In the genomic region with DNA sequence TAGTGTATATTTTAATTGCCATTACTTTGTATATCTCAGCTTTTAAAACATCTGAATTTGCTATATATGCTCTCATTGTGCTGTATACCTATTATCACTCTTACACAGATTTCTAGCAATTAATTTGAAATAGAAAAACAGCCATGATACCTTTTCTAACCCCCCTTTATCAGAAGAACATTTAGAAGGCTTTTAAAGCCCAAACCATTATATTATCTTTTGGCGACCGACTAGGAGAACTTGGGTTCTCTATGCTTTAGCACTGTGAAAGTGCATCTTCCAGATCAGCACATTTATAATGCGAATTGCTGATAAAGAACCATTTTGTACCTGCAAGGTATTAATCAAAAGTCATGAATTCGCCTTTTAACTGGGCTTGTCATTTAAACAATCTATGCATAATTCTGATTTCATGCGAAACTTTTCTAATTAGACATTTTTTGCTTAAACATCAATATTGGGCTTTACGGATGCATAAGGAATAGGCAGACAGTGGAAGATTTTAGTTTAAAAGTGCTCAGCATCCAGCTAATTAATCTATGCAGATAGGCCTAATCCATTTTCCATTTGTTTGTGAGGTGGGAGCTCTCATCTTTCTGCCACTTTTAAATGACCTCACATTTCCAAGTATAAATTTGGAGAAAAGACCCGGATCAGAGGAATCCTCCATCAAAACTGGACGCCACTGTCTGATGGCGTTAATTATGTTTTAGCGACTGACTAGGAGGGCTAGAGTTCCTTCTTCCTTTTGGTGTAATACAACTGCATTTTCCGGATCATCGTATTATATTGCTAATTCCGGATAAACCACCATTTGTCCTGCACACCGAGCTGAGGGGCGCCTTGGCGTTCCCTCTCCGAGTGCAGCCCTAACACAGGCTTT, we compare ENCODE assay signal across 1 cellular context.
TF ChIP-seq lines count a peak whose summit lies in the region.

No MANE protein-coding gene starts in this region.

TF ChIP-seq in HepG2, 621 proteins besides CTCF, POLR2A, EP300 and RAD21:
- TF ChIP-seq ZNF33A (CRISPR knock-in tag; IDR thresholded peaks at IDR 0.05; ENCODE audit: borderline replicate concordance), result peak; percentile 86; the same call in 1 of the 2 replicates
- TF ChIP-seq, protein P1, sequence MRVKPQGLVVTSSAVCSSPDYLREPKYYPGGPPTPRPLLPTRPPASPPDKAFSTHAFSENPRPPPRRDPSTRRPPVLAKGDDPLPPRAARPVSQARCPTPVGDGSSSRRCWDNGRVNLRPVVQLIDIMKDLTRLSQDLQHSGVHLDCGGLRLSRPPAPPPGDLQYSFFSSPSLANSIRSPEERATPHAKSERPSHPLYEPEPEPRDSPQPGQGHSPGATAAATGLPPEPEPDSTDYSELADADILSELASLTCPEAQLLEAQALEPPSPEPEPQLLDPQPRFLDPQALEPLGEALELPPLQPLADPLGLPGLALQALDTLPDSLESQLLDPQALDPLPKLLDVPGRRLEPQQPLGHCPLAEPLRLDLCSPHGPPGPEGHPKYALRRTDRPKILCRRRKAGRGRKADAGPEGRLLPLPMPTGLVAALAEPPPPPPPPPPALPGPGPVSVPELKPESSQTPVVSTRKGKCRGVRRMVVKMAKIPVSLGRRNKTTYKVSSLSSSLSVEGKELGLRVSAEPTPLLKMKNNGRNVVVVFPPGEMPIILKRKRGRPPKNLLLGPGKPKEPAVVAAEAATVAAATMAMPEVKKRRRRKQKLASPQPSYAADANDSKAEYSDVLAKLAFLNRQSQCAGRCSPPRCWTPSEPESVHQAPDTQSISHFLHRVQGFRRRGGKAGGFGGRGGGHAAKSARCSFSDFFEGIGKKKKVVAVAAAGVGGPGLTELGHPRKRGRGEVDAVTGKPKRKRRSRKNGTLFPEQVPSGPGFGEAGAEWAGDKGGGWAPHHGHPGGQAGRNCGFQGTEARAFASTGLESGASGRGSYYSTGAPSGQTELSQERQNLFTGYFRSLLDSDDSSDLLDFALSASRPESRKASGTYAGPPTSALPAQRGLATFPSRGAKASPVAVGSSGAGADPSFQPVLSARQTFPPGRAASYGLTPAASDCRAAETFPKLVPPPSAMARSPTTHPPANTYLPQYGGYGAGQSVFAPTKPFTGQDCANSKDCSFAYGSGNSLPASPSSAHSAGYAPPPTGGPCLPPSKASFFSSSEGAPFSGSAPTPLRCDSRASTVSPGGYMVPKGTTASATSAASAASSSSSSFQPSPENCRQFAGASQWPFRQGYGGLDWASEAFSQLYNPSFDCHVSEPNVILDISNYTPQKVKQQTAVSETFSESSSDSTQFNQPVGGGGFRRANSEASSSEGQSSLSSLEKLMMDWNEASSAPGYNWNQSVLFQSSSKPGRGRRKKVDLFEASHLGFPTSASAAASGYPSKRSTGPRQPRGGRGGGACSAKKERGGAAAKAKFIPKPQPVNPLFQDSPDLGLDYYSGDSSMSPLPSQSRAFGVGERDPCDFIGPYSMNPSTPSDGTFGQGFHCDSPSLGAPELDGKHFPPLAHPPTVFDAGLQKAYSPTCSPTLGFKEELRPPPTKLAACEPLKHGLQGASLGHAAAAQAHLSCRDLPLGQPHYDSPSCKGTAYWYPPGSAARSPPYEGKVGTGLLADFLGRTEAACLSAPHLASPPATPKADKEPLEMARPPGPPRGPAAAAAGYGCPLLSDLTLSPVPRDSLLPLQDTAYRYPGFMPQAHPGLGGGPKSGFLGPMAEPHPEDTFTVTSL (CRISPR knock-in tag; IDR thresholded peaks at IDR 0.05; ENCODE audit: borderline replicate concordance), result peak; percentile 36; the same call in 1 of the 2 replicates
- TF ChIP-seq REL (CRISPR knock-in tag; conservative IDR thresholded peaks at IDR 0.05), result 0 out of 2 replicates have a peak, but pooled peaks have one; percentile 8
- TF ChIP-seq, protein P2, sequence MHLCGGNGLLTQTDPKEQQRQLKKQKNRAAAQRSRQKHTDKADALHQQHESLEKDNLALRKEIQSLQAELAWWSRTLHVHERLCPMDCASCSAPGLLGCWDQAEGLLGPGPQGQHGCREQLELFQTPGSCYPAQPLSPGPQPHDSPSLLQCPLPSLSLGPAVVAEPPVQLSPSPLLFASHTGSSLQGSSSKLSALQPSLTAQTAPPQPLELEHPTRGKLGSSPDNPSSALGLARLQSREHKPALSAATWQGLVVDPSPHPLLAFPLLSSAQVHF (CRISPR knock-in tag; IDR thresholded peaks at IDR 0.05), result 0 out of 2 replicates have a peak, but pooled peaks have one; percentile 41
- TF ChIP-seq, protein P3, sequence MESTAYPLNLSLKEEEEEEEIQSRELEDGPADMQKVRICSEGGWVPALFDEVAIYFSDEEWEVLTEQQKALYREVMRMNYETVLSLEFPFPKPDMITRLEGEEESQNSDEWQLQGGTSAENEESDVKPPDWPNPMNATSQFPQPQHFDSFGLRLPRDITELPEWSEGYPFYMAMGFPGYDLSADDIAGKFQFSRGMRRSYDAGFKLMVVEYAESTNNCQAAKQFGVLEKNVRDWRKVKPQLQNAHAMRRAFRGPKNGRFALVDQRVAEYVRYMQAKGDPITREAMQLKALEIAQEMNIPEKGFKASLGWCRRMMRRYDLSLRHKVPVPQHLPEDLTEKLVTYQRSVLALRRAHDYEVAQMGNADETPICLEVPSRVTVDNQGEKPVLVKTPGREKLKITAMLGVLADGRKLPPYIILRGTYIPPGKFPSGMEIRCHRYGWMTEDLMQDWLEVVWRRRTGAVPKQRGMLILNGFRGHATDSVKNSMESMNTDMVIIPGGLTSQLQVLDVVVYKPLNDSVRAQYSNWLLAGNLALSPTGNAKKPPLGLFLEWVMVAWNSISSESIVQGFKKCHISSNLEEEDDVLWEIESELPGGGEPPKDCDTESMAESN (CRISPR knock-in tag; conservative IDR thresholded peaks at IDR 0.05), result 0 out of 2 replicates have a peak, but pooled peaks have one; percentile 10
- 0 out of 2 replicates have a peak, but pooled peaks have one; percentile 11 for TF ChIP-seq KLF9 (CRISPR knock-in tag; IDR thresholded peaks at IDR 0.05; ENCODE audit: low read depth)
- TF ChIP-seq PAF1 (CRISPR knock-in tag; IDR thresholded peaks at IDR 0.05), result no peak
- TF ChIP-seq ZSCAN30 (CRISPR knock-in tag; IDR thresholded peaks at IDR 0.05), result peak; percentile 54; the same call in 1 of the 2 replicates
- TF ChIP-seq ZNF605 (CRISPR knock-in tag; IDR thresholded peaks at IDR 0.05), result peak; percentile 91; the same call in 1 of the 2 replicates
- no peak for TF ChIP-seq CREB1 (IDR thresholded peaks at IDR 0.05)
- peak; percentile 16; the same call in 1 of the 2 replicates for TF ChIP-seq CREB1 (CRISPR knock-in tag; IDR thresholded peaks at IDR 0.05)
- TF ChIP-seq BRCA1 (CRISPR knock-in tag; IDR thresholded peaks at IDR 0.05), result 0 out of 2 replicates have a peak, but pooled peaks have one; percentile 4
- peak; percentile 77 for TF ChIP-seq ZNF335 (CRISPR knock-in tag; IDR thresholded peaks at IDR 0.05)
- TF ChIP-seq, protein P4, sequence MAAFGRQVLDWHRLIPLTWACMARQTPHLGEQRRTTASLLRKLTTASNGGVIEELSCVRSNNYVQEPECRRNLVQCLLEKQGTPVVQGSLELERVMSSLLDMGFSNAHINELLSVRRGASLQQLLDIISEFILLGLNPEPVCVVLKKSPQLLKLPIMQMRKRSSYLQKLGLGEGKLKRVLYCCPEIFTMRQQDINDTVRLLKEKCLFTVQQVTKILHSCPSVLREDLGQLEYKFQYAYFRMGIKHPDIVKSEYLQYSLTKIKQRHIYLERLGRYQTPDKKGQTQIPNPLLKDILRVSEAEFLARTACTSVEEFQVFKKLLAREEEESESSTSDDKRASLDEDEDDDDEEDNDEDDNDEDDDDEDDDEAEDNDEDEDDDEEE (CRISPR knock-in tag; IDR thresholded peaks at IDR 0.05), result no peak
- TF ChIP-seq ZSCAN22 (CRISPR knock-in tag; IDR thresholded peaks at IDR 0.05), result no peak
- 0 out of 2 replicates have a peak, but pooled peaks have one; percentile 17 for TF ChIP-seq ELF3 (CRISPR knock-in tag; IDR thresholded peaks at IDR 0.05)
- TF ChIP-seq MAFK (conservative IDR thresholded peaks at IDR 0.05 in 1 of 2, IDR thresholded peaks at IDR 0.05 in 1 of 2; ENCODE audit: low read length in 2 of 2), result peak; percentile 58 to 60; a peak in 3 of 4 replicates
- TF ChIP-seq TBL1XR1 (IDR thresholded peaks at IDR 0.05; ENCODE audit: borderline replicate concordance, low read length, partially characterized antibody), result peak; percentile 22
- 0 out of 2 replicates have a peak, but pooled peaks have one; percentile 16 for TF ChIP-seq ZNF713 (CRISPR knock-in tag; IDR thresholded peaks at IDR 0.05)
- TF ChIP-seq TBP (CRISPR knock-in tag; IDR thresholded peaks at IDR 0.05), result no peak
- peak; percentile 3; the same call in 1 of the 2 replicates for TF ChIP-seq ZNF792 (CRISPR knock-in tag; IDR thresholded peaks at IDR 0.05)
- TF ChIP-seq CC2D1A (CRISPR knock-in tag; IDR thresholded peaks at IDR 0.05), result 0 out of 2 replicates have a peak, but pooled peaks have one; percentile 25
- TF ChIP-seq, protein P5, sequence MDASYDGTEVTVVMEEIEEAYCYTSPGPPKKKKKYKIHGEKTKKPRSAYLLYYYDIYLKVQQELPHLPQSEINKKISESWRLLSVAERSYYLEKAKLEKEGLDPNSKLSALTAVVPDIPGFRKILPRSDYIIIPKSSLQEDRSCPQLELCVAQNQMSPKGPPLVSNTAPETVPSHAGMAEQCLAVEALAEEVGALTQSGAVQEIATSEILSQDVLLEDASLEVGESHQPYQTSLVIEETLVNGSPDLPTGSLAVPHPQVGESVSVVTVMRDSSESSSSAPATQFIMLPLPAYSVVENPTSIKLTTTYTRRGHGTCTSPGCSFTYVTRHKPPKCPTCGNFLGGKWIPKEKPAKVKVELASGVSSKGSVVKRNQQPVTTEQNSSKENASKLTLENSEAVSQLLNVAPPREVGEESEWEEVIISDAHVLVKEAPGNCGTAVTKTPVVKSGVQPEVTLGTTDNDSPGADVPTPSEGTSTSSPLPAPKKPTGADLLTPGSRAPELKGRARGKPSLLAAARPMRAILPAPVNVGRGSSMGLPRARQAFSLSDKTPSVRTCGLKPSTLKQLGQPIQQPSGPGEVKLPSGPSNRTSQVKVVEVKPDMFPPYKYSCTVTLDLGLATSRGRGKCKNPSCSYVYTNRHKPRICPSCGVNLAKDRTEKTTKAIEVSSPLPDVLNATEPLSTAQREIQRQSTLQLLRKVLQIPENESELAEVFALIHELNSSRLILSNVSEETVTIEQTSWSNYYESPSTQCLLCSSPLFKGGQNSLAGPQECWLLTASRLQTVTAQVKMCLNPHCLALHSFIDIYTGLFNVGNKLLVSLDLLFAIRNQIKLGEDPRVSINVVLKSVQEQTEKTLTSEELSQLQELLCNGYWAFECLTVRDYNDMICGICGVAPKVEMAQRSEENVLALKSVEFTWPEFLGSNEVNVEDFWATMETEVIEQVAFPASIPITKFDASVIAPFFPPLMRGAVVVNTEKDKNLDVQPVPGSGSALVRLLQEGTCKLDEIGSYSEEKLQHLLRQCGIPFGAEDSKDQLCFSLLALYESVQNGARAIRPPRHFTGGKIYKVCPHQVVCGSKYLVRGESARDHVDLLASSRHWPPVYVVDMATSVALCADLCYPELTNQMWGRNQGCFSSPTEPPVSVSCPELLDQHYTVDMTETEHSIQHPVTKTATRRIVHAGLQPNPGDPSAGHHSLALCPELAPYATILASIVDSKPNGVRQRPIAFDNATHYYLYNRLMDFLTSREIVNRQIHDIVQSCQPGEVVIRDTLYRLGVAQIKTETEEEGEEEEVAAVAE (CRISPR knock-in tag; IDR thresholded peaks at IDR 0.05; ENCODE audit: borderline replicate concordance), result peak; percentile 7; the same call in 1 of the 2 replicates
- TF ChIP-seq, protein P6, sequence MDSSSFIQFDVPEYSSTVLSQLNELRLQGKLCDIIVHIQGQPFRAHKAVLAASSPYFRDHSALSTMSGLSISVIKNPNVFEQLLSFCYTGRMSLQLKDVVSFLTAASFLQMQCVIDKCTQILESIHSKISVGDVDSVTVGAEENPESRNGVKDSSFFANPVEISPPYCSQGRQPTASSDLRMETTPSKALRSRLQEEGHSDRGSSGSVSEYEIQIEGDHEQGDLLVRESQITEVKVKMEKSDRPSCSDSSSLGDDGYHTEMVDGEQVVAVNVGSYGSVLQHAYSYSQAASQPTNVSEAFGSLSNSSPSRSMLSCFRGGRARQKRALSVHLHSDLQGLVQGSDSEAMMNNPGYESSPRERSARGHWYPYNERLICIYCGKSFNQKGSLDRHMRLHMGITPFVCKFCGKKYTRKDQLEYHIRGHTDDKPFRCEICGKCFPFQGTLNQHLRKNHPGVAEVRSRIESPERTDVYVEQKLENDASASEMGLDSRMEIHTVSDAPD (CRISPR knock-in tag; IDR thresholded peaks at IDR 0.05), result peak; percentile 48; the same call in 1 of the 2 replicates
- TF ChIP-seq, protein P7, sequence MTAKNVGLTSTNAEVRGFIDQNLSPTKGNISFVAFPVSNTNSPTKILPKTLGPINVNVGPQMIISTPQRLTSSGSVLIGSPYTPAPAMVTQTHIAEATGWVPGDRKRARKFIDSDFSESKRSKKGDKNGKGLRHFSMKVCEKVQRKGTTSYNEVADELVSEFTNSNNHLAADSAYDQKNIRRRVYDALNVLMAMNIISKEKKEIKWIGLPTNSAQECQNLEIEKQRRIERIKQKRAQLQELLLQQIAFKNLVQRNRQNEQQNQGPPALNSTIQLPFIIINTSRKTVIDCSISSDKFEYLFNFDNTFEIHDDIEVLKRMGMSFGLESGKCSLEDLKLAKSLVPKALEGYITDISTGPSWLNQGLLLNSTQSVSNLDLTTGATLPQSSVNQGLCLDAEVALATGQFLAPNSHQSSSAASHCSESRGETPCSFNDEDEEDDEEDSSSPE (CRISPR knock-in tag; IDR thresholded peaks at IDR 0.05), result no peak
- 0 out of 2 replicates have a peak, but pooled peaks have one; percentile 59 for TF ChIP-seq GTF3A (CRISPR knock-in tag; conservative IDR thresholded peaks at IDR 0.05)
- TF ChIP-seq AGO1 (IDR thresholded peaks at IDR 0.05; ENCODE audit: low read depth, low read length, poor library complexity, severe bottlenecking), result no peak
- no peak for TF ChIP-seq ZNF724P (CRISPR knock-in tag; IDR thresholded peaks at IDR 0.05; ENCODE audit: borderline replicate concordance)
- TF ChIP-seq, protein P8, sequence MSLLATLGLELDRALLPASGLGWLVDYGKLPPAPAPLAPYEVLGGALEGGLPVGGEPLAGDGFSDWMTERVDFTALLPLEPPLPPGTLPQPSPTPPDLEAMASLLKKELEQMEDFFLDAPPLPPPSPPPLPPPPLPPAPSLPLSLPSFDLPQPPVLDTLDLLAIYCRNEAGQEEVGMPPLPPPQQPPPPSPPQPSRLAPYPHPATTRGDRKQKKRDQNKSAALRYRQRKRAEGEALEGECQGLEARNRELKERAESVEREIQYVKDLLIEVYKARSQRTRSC (CRISPR knock-in tag; IDR thresholded peaks at IDR 0.05; ENCODE audit: low read depth), result 0 out of 2 replicates have a peak, but pooled peaks have one; percentile 84
- TF ChIP-seq ZSCAN9 (CRISPR knock-in tag; IDR thresholded peaks at IDR 0.05; ENCODE audit: borderline replicate concordance), result peak; percentile 8; the same call in 1 of the 2 replicates
- TF ChIP-seq ZNF234 (CRISPR knock-in tag; conservative IDR thresholded peaks at IDR 0.05), result 0 out of 2 replicates have a peak, but pooled peaks have one; percentile 45
- peak; percentile 60 for TF ChIP-seq MAFF (IDR thresholded peaks at IDR 0.05; ENCODE audit: low read depth, low read length)
- peak; percentile 95 for TF ChIP-seq ZC3H4 (CRISPR knock-in tag; IDR thresholded peaks at IDR 0.05; ENCODE audit: borderline replicate concordance)
- 0 out of 2 replicates have a peak, but pooled peaks have one; percentile 36 for TF ChIP-seq KMT2B (CRISPR knock-in tag; IDR thresholded peaks at IDR 0.05)
